In the genomic region with DNA sequence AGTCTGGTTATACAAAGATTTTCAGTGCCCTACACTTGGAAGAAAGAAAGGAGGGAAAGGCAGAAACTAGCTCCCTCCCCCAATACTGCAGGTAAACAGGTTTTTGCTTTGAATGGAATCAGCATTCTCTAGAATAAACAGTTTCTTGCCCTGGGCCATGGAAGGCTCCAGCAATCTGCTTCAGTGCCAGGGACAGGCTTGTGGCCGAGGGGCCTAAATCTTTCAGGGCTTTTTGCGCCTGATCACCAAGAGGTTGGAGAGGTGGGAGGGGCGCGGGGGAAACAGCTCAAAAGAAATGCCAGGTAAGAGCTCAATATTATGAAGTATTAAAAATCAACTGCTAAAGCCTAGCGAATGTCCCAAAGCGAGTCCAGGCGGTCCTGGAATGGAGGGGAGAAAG, we compare ENCODE assay signal across 17 cellular contexts. TPM values are rescaled to one million over a fixed set of nuclear protein-coding genes. Genes with fewer than 3 reads are reported as not detected.
DNase-seq lines count a peak whose midpoint lies in the region; TF ChIP-seq lines count a peak whose summit lies in the region.
"Had no signal": no experiment of that assay in that cellular context is flagged by ENCODE, and none has a peak within 500 bp of the region (broad histone marks: within the 10 kb centered on the region; RNA-seq: fewer than 3 reads in every experiment).

No MANE protein-coding gene starts in this region.

- H2AFZ ChIP-seq in hepatocyte, result no peak overlapping the region

- no peak overlapping the region for H3K4ac ChIP-seq in mesendoderm (ENCODE audit: low read depth, low read length)

- TF ChIP-seq CTCF in MCF 10A (IDR thresholded peaks at IDR 0.05; ENCODE audit: unreplicated experiment), result no peak
- TF ChIP-seq CTCF in hepatocyte (IDR thresholded peaks at IDR 0.05; ENCODE audit: poor library complexity), result no peak
- TF ChIP-seq CTCF in type B pancreatic cell (conservative IDR thresholded peaks at IDR 0.05), result no peak

- DNase-seq in T47D (ENCODE audit: low read depth in 1 of 2, low spot score in 1 of 2) (peak; percentile 45 to 53), MCF 10A (ENCODE audit: unreplicated experiment) (no peak), hepatocyte (ENCODE audit: low spot score) (no peak), mesendoderm (peak; percentile 68), type B pancreatic cell (ENCODE audit: extremely low spot score, unreplicated experiment) (no peak), NCI-H2196 (lab: John Stamatoyannopoulos, UW; ENCODE audit: unreplicated experiment) (no peak)
- DNase-seq in activated effector memory CD4-positive, alpha-beta T cell treated with Interleukin-2 at 50 U/mL for 16 hours, result no peak
- DNase-seq in activated CD4-positive, CD25-positive, alpha-beta regulatory T cell (lab: John Stamatoyannopoulos, UW), result no peak
- DNase-seq: DMS 273 treated with DMSO at 0.1 percent for 48 hours, KG1, NCI-H1092, NCI-H226, PC-3 had no signal

- H2BK120ac ChIP-seq in mesendoderm (ENCODE audit: low read depth, low read length), result no peak overlapping the region

- H3K27me3 ChIP-seq in hepatocyte, result peaks cover 100% of the 10 kb centered on the region
- H3K27me3 ChIP-seq in mesendoderm (ENCODE audit: insufficient read depth, low read length, poor library complexity), result peaks cover 62% of the 10 kb centered on the region

- H3K9me2 ChIP-seq in hepatocyte (replicated peaks; ENCODE audit: insufficient read depth), result no peaks in the 10 kb centered on the region

- no peaks in the 10 kb centered on the region for H3K27me3 Mint-ChIP-seq in MCF 10A (ENCODE audit: insufficient read depth, unreplicated experiment)
- H3K27me3 Mint-ChIP-seq in type B pancreatic cell, result peaks cover 99% of the 10 kb centered on the region

- H2BK15ac ChIP-seq in mesendoderm (replicated peaks; ENCODE audit: low read depth), result no peak overlapping the region

- CTCF ChIA-PET in MCF 10A (lab: Yijun Ruan, JAX), result interaction anchor here (1.0 kb wide), 1 partner anchor 508 kb away, joined by 4 read pairs; no protein-coding TSS in a partner anchor

- POLR2A ChIA-PET in MCF 10A (lab: Yijun Ruan, JAX), result no interaction called here

- no TSS peak for BruUV-seq in MCF 10A (replicated peaks; lab: Mats Ljungman, UMichigan)

- H3K4me3 ChIP-seq in hepatocyte (no peak overlapping the region), mesendoderm (ENCODE audit: low read length) (no peak overlapping the region)
- H3K4me3 ChIP-seq: BLaER1 treated with 17β-estradiol and CSF1 and Interleukin-3, amounts not matched to agents 10 nM and 100 nM had no signal

- H3K4me1 Mint-ChIP-seq in MCF 10A (ENCODE audit: insufficient read depth, unreplicated experiment) (no peaks in the 10 kb centered on the region), type B pancreatic cell (ENCODE audit: unreplicated experiment) (peaks cover 18% of the 10 kb centered on the region)

- no peak overlapping the region for H4K8ac ChIP-seq in mesendoderm (ENCODE audit: low read depth, low read length)

- H3K9me3 Mint-ChIP-seq in MCF 10A (ENCODE audit: unreplicated experiment) (no peaks in the 10 kb centered on the region), type B pancreatic cell (no peaks in the 10 kb centered on the region)

- H3K79me1 ChIP-seq in mesendoderm (ENCODE audit: low read length), result no peaks in the 10 kb centered on the region

- H3K18ac ChIP-seq in mesendoderm (ENCODE audit: low read length), result no peak overlapping the region

- H3K23ac ChIP-seq in mesendoderm (ENCODE audit: low read length), result no peak overlapping the region

- in situ Hi-C loops in T47D (cut with HindIII; ENCODE audit: low pct_unique_long_range_greater_than_20kb, low sequenced_read_pairs), result no loop called here

- 6% methylated on average over 7 of the region's 7 CpGs for WGBS in hepatocyte (ENCODE audit: low lambda C conversion rate, missing lambda C conversion rate)
- WGBS in mesendoderm (ENCODE audit: extremely low coverage, insufficient coverage, low lambda C conversion rate), result no CpG with 5 or more reads among the region's 7 CpGs

- H3K36me3 ChIP-seq in hepatocyte (replicated peaks; ENCODE audit: insufficient read depth, low read depth), result no peaks in the 10 kb centered on the region
- no peaks in the 10 kb centered on the region for H3K36me3 ChIP-seq in mesendoderm (ENCODE audit: control insufficient read depth, insufficient read depth, low read length)
- H3K36me3 ChIP-seq: BLaER1 treated with 17β-estradiol and CSF1 and Interleukin-3, amounts not matched to agents 10 nM and 100 nM had no signal

- intact Hi-C loops in MCF 10A (cut with micrococcal nuclease), result no loop called here

- H4K5ac ChIP-seq in mesendoderm (ENCODE audit: low read length), result no peak overlapping the region

- no peaks in the 10 kb centered on the region for H3K79me2 ChIP-seq in hepatocyte
- H3K79me2 ChIP-seq in mesendoderm (ENCODE audit: control insufficient read depth, insufficient read depth, low read length), result no peaks in the 10 kb centered on the region

- H3K9ac ChIP-seq in mesendoderm (ENCODE audit: low read length), result no peak overlapping the region
- H3K9ac ChIP-seq: BLaER1 treated with 17β-estradiol and CSF1 and Interleukin-3, amounts not matched to agents 10 nM and 100 nM had no signal

- H3K4me2 ChIP-seq in hepatocyte (peak overlapping the region; percentile 42), mesendoderm (ENCODE audit: low read length) (peak overlapping the region; percentile 52)
- H3K4me2 ChIP-seq: BLaER1 treated with 17β-estradiol and CSF1 and Interleukin-3, amounts not matched to agents 10 nM and 100 nM had no signal

- no peak overlapping the region for H3K4me3 Mint-ChIP-seq in MCF 10A (ENCODE audit: unreplicated experiment)
- peak overlapping the region; percentile 86 for H3K4me3 Mint-ChIP-seq in type B pancreatic cell

- no peaks in the 10 kb centered on the region for H3K4me1 ChIP-seq in hepatocyte (ENCODE audit: insufficient read depth)
- no peaks in the 10 kb centered on the region for H3K4me1 ChIP-seq in mesendoderm (ENCODE audit: control insufficient read depth, low read depth, low read length)

- H3K27ac ChIP-seq in hepatocyte (peak overlapping the region; percentile 16), mesendoderm (ENCODE audit: low read depth, low read length) (no peak overlapping the region)
- H3K27ac ChIP-seq: BLaER1 treated with 17β-estradiol and CSF1 and Interleukin-3, amounts not matched to agents 10 nM and 100 nM; HL-60 had no signal

- H2AK5ac ChIP-seq in mesendoderm (ENCODE audit: low read length), result no peak overlapping the region

- H2BK5ac ChIP-seq in mesendoderm (ENCODE audit: low read length), result no peak overlapping the region

- peak overlapping the region; percentile 37 for H3K56ac ChIP-seq in mesendoderm (ENCODE audit: low read length)

- no peaks in the 10 kb centered on the region for H4K20me1 ChIP-seq in hepatocyte (ENCODE audit: insufficient read depth, poor library complexity, severe bottlenecking)
- H4K20me1 ChIP-seq: BLaER1 treated with 17β-estradiol and CSF1 and Interleukin-3, amounts not matched to agents 10 nM and 100 nM had no signal

- H3K36me3 Mint-ChIP-seq in MCF 10A (ENCODE audit: insufficient read depth, unreplicated experiment) (peaks cover 2% of the 10 kb centered on the region), type B pancreatic cell (peaks cover 6% of the 10 kb centered on the region)

- H3K9me3 ChIP-seq in hepatocyte (ENCODE audit: low read depth), result no peaks in the 10 kb centered on the region

- no peak overlapping the region for H3K27ac Mint-ChIP-seq in MCF 10A (ENCODE audit: low read depth, unreplicated experiment)
- peak overlapping the region; percentile 90 for H3K27ac Mint-ChIP-seq in type B pancreatic cell

RNA-seq across cellular contexts. Expression of a gene that starts 23.8 kb away (rescaled TPM):
- total RNA-seq in MCF 10A (2022) (not detected in 2 replicates), hepatocyte (0.64 and 0.73 TPM in 2 replicates), type B pancreatic cell (ENCODE audit: low replicate concordance) (11.6 and 75.5 TPM in 2 replicates)
- 1.3 and 5.7 TPM in 2 replicates for polyA plus RNA-seq in hepatocyte
- polyA plus RNA-seq in mesendoderm (2013, experiment 1 of 2), result not detected
- not detected for polyA plus RNA-seq in mesendoderm (2013, experiment 2 of 2)
- total RNA-seq: A172, Daoy, PC-3 had no signal

Comparison
In these comparisons a context has a peak if more than half of its experiments do, and no peak if none do; other contexts are left out.
1. DNase-seq: peak in T47D (2 of 2) and mesendoderm (single experiment); none in MCF 10A (single experiment), hepatocyte (single experiment), type B pancreatic cell (single experiment), activated effector memory CD4-positive, alpha-beta T cell treated with Interleukin-2 at 50 U/mL for 16 hours (single experiment), activated CD4-positive, CD25-positive, alpha-beta regulatory T cell (0 of 4) and NCI-H2196 (single experiment).